8 cellular contexts compared by ENCODE assay signal in the genomic region with DNA sequence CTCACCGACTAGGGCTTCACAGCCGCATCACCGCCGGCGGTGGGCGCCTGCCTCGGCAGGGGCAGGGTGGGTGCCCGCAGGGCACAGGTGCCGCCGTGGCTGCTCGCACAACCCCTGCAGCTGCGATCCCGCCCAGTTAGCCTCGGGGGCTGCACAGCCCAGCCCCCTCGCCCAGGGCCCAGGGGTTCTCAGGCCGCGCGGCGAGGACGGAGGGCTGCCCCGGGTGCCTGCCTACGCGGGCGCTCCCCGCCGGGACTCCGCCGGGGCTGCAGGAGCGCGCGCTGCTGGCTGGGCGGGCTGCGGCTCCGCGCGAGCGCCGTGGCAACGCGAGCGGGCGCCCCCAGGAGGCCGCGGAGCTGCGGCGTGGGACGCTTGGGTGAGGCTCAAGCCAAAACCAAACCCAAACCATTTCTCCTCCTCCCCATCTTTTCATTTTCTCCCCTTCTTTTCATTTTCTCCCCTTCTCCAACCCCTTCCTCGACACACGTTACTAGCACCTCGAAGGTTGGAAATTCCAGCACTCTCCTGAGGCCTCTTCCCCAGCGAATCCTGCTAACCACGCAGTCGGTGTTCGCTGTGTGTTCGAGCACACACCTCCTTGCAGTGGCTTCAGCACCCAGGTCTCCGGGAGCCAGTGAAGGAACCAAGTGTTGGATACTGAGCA. TPM values are rescaled to one million over a fixed set of nuclear protein-coding genes. Genes with fewer than 3 reads are reported as not detected.
DNase-seq lines count a peak whose midpoint lies in the region; ATAC-seq and TF ChIP-seq lines count a peak whose summit lies in the region.

A gene with protein sequence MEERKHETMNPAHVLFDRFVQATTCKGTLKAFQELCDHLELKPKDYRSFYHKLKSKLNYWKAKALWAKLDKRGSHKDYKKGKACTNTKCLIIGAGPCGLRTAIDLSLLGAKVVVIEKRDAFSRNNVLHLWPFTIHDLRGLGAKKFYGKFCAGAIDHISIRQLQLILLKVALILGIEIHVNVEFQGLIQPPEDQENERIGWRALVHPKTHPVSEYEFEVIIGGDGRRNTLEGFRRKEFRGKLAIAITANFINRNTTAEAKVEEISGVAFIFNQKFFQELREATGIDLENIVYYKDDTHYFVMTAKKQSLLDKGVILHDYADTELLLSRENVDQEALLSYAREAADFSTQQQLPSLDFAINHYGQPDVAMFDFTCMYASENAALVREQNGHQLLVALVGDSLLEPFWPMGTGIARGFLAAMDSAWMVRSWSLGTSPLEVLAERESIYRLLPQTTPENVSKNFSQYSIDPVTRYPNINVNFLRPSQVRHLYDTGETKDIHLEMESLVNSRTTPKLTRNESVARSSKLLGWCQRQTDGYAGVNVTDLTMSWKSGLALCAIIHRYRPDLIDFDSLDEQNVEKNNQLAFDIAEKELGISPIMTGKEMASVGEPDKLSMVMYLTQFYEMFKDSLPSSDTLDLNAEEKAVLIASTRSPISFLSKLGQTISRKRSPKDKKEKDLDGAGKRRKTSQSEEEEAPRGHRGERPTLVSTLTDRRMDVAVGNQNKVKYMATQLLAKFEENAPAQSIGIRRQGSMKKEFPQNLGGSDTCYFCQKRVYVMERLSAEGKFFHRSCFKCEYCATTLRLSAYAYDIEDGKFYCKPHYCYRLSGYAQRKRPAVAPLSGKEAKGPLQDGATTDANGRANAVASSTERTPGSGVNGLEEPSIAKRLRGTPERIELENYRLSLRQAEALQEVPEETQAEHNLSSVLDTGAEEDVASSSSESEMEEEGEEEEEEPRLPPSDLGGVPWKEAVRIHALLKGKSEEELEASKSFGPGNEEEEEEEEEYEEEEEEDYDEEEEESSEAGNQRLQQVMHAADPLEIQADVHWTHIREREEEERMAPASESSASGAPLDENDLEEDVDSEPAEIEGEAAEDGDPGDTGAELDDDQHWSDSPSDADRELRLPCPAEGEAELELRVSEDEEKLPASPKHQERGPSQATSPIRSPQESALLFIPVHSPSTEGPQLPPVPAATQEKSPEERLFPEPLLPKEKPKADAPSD (N-terminal part only) (minus strand): TSS at position 286 of the 664 bp plus-strand sequence. CDS start 117,749 bp downstream, outside the sequence.

- CTCF ChIA-PET in CD4-positive, alpha-beta memory T cell (lab: Charles Lee; ENCODE audit: partially characterized antibody): interaction anchor here (0.6 to 1.2 kb wide), 3 partner anchors 12 to 271 kb away, joined by 3 to 4 read pairs (median 3); no protein-coding TSS in a partner anchor

- intact Hi-C loops in CD4-positive, alpha-beta memory T cell (cut with micrococcal nuclease): loop anchor here (2.0 kb wide), 1 partner anchor 52 kb away; the partner anchor contains the start of gene PEX26

- peaks cover 22 to 28% of the 10 kb centered on the region in 2 donors for H3K27me3 Mint-ChIP-seq in CD4-positive, alpha-beta memory T cell
- H3K27me3 Mint-ChIP-seq in activated T-cell treated with anti-CD3 and anti-CD28 coated beads, Interleukin-2, amount 50 U/mL, for 4 hours (ENCODE audit: low read depth): peaks cover 40% of the 10 kb centered on the region

- POLR2A ChIA-PET in CD4-positive, alpha-beta memory T cell (lab: Charles Lee; ENCODE audit: partially characterized antibody): interaction anchor here (0.6 to 1.7 kb wide), 2 partner anchors 194 to 263 kb away, joined by 4 to 6 read pairs; no protein-coding TSS in a partner anchor

- H3K4me1 ChIP-seq in CD4-positive, alpha-beta memory T cell (ENCODE audit: insufficient read depth, low read length): peaks cover 15% of the 10 kb centered on the region
- H3K4me1 ChIP-seq in NT2/D1 (ENCODE audit: insufficient read depth, insufficient read length): peaks cover 2% of the 10 kb centered on the region
- peaks cover 17% of the 10 kb centered on the region for H3K4me1 ChIP-seq in mononuclear cell (ENCODE audit: insufficient read depth, low read length)

- H3K27ac Mint-ChIP-seq in CD4-positive, alpha-beta memory T cell: peak within 1 kb of the TSS in 3 of 7 donors; percentile 45 to 86 (median 51)

- peak within 1 kb of the TSS; percentile 40 to 61 for H3K4me3 ChIP-seq in CD4-positive, alpha-beta memory T cell (ENCODE audit: low read length in 2 of 2)
- H3K4me3 ChIP-seq in NT2/D1 (ENCODE audit: insufficient read length, low read depth): peak within 1 kb of the TSS; percentile 54
- peak within 1 kb of the TSS; percentile 78 for H3K4me3 ChIP-seq in epithelial cell of proximal tubule (ENCODE audit: low read depth, low read length)
- peak within 1 kb of the TSS; percentile 39 for H3K4me3 ChIP-seq in mononuclear cell (ENCODE audit: low read length)

- no peaks in the 10 kb centered on the region for H3K9me3 ChIP-seq in CD4-positive, alpha-beta memory T cell (ENCODE audit: control insufficient read depth in 1 of 2, low read length in 2 of 2)
- no peaks in the 10 kb centered on the region for H3K9me3 ChIP-seq in NT2/D1 (ENCODE audit: insufficient read depth, low read length)
- no peaks in the 10 kb centered on the region for H3K9me3 ChIP-seq in mononuclear cell (ENCODE audit: low read depth, low read length)

- H3K4me3 Mint-ChIP-seq in CD4-positive, alpha-beta memory T cell: peak within 1 kb of the TSS; percentile 88 to 97 (median 94)
- peak within 1 kb of the TSS; percentile 82 for H3K4me3 Mint-ChIP-seq in activated T-cell treated with anti-CD3 and anti-CD28 coated beads, Interleukin-2, amount 50 U/mL, for 4 hours

- ATAC-seq in HG02588 (IDR thresholded peaks at IDR 0.05; ENCODE audit: unreplicated experiment) (peak; percentile 51), GM21825 (IDR thresholded peaks at IDR 0.05; ENCODE audit: unreplicated experiment) (no peak)
- peak; percentile 89 to 94 for ATAC-seq in activated T-cell treated with anti-CD3 and anti-CD28 coated beads, Interleukin-2, amount 50 U/mL, for 4 hours

- H3K4me1 Mint-ChIP-seq in CD4-positive, alpha-beta memory T cell: peaks cover 5 to 19% (median 10%) of the 10 kb centered on the region in 4 donors
- peaks cover 12% of the 10 kb centered on the region for H3K4me1 Mint-ChIP-seq in activated T-cell treated with anti-CD3 and anti-CD28 coated beads, Interleukin-2, amount 50 U/mL, for 4 hours (ENCODE audit: low read depth)

- peak; percentile 55 for TF ChIP-seq CTCF in epithelial cell of proximal tubule (conservative IDR thresholded peaks at IDR 0.05; ENCODE audit: low read depth, low read length)

- no peak within 1 kb of the TSS for H3K27ac ChIP-seq in CD4-positive, alpha-beta memory T cell (ENCODE audit: low read depth, low read length)

- H3K27me3 ChIP-seq in CD4-positive, alpha-beta memory T cell (ENCODE audit: insufficient read depth, low read length): peaks cover 17% of the 10 kb centered on the region
- H3K27me3 ChIP-seq in NT2/D1 (ENCODE audit: insufficient read depth, insufficient read length) (peaks cover 43% of the 10 kb centered on the region), mononuclear cell (ENCODE audit: insufficient read depth, low read length) (peaks cover 48% of the 10 kb centered on the region)

- no peaks in the 10 kb centered on the region for H3K36me3 Mint-ChIP-seq in CD4-positive, alpha-beta memory T cell
- no peaks in the 10 kb centered on the region for H3K36me3 Mint-ChIP-seq in activated T-cell treated with anti-CD3 and anti-CD28 coated beads, Interleukin-2, amount 50 U/mL, for 4 hours (ENCODE audit: insufficient read depth)

- H3K36me3 ChIP-seq in CD4-positive, alpha-beta memory T cell (ENCODE audit: insufficient read depth, low read length): no peaks in the 10 kb centered on the region
- H3K36me3 ChIP-seq in NT2/D1 (ENCODE audit: insufficient read depth, insufficient read length, low read length): no peaks in the 10 kb centered on the region

- H3K9me3 Mint-ChIP-seq in CD4-positive, alpha-beta memory T cell: no peaks in the 10 kb centered on the region
- H3K9me3 Mint-ChIP-seq in activated T-cell treated with anti-CD3 and anti-CD28 coated beads, Interleukin-2, amount 50 U/mL, for 4 hours: no peaks in the 10 kb centered on the region

- peak; percentile 46 to 68 (median 64) for DNase-seq in CD4-positive, alpha-beta memory T cell
- DNase-seq in NT2/D1 (ENCODE audit: low read depth, low spot score) (no peak), epithelial cell of proximal tubule (ENCODE audit: low read depth) (no peak)
- DNase-seq in activated T-cell treated with anti-CD3 and anti-CD28 coated beads, Interleukin-2, amount 50 U/mL, for 4 hours: peak; percentile 50
- DNase-seq in stimulated activated CD8-positive, alpha-beta memory T cell treated with anti-CD3 and anti-CD28 coated beads, Interleukin-4, amount 100 ng/mL, for 24 hours (ENCODE audit: low read depth): peak; percentile 42

- H3K9ac ChIP-seq in NT2/D1 (ENCODE audit: insufficient read length, low read depth): peak within 1 kb of the TSS; percentile 74

RNA-seq across cellular contexts. Expression of the gene that starts here (rescaled TPM):
- total RNA-seq in CD4-positive, alpha-beta memory T cell: 10 to 100 TPM; 25.9 to 28.9 TPM
- 1 to 10 TPM in 1 of 2 donors, under 1 TPM in 1; 0.97 to 2.9 TPM for polyA plus RNA-seq in CD4-positive, alpha-beta memory T cell
- total RNA-seq in activated T-cell treated with anti-CD3 and anti-CD28 coated beads, Interleukin-2, amount 50 U/mL, for 4 hours: 10 to 100 TPM; 33.9 to 39.6 (median 35.1) TPM
- total RNA-seq in epithelial cell of proximal tubule: 43.0 and 47.5 TPM in 2 replicates
- total RNA-seq in mononuclear cell: 11.0 TPM

Comparison
In these comparisons a context has a peak if more than half of its experiments do, and no peak if none do; other contexts are left out.
1. DNase-seq: peak in CD4-positive, alpha-beta memory T cell (5 of 5), activated T-cell treated with anti-CD3 and anti-CD28 coated beads, Interleukin-2, amount 50 U/mL, for 4 hours (single experiment) and stimulated activated CD8-positive, alpha-beta memory T cell treated with anti-CD3 and anti-CD28 coated beads, Interleukin-4, amount 100 ng/mL, for 24 hours (single experiment); none in NT2/D1 (single experiment) and epithelial cell of proximal tubule (single experiment).
2. Peak in every context shown above with its lines, with median percentiles within 50 percentile points of each other: H3K4me3 ChIP-seq.